Comparison of ENCODE assay signal across 1 cellular context in the genomic region with DNA sequence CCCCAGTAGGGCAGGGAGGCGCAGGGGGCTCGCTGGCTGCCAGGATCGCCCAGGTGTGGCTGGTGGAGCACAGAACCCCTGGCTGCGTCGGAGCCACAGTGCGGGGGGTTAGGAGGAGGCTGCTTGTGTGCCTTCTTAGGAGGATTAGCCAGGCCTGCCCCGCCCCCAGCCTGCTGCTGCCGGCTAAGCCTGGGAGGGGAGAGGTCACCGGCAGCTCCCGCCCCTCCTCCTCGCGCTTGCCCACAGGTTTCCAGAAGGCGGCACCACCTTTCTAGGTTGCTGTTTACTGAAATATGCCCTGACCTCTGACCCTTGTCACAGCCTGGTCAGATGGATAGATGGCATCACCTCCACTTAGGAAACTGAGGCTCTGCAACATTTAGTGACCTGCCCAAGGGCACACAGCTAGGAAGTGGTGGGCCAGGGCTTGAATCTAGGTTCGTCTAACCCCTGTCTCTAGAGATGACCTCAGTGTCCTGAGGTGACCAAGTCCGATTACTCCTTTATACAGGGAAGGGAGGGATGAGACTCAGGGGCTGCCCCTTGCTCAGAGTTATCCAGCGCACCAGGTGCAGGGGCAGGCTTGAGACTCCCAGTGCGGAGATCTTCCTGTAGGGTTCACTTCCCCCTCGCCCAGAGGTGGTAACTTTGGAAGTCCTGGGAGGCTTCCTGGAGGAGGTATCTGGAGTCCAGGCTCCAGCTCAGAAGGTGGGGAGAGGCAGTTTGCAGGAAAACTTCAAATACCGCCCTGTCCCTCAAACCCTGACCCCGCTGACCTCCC.
TF ChIP-seq lines count a peak whose summit lies in the region.

No MANE protein-coding gene starts in this region.

TF ChIP-seq in GM23338, 12 proteins besides CTCF, POLR2A, EP300 and RAD21:
- TF ChIP-seq ZNF462 (CRISPR knock-in tag; IDR thresholded peaks at IDR 0.05) (no peak), STAT1 (IDR thresholded peaks at IDR 0.05; ENCODE audit: unreplicated experiment) (no peak), ZNF331 (CRISPR knock-in tag; IDR thresholded peaks at IDR 0.05; ENCODE audit: low read depth) (no peak), ZNF114 (CRISPR knock-in tag; IDR thresholded peaks at IDR 0.05) (no peak), REST (IDR thresholded peaks at IDR 0.05; ENCODE audit: unreplicated experiment) (no peak), JUNB (IDR thresholded peaks at IDR 0.05; ENCODE audit: unreplicated experiment) (no peak)
- TF ChIP-seq, protein P1, sequence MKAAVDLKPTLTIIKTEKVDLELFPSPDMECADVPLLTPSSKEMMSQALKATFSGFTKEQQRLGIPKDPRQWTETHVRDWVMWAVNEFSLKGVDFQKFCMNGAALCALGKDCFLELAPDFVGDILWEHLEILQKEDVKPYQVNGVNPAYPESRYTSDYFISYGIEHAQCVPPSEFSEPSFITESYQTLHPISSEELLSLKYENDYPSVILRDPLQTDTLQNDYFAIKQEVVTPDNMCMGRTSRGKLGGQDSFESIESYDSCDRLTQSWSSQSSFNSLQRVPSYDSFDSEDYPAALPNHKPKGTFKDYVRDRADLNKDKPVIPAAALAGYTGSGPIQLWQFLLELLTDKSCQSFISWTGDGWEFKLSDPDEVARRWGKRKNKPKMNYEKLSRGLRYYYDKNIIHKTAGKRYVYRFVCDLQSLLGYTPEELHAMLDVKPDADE (IDR thresholded peaks at IDR 0.05) = no peak
